In genomic region chr1:203173566-203173965, GRCh38 we compare ENCODE assay signal across 11 cellular contexts. TPM values are rescaled to one million over a fixed set of nuclear protein-coding genes. Genes with fewer than 3 reads are reported as not detected.
DNase-seq lines count a peak whose midpoint lies in the region; ATAC-seq, FAIRE-seq and TF ChIP-seq lines count a peak whose summit lies in the region.
"Had no signal": no experiment of that assay in that cellular context is flagged by ENCODE, and none has a peak within 500 bp of the region (broad histone marks: within the 10 kb centered on the region; RNA-seq: fewer than 3 reads in every experiment).

No MANE protein-coding gene starts in this region.

- no peak for DNase-seq in HTR-8/SVneo (ENCODE audit: insufficient read length, low spot score)
- DNase-seq in myocyte (ENCODE audit: low read depth): peak; percentile 92
- no peak for DNase-seq in activated CD8-positive, alpha-beta T cell treated with anti-CD3 and anti-CD28 coated beads, Interleukin-2, amount 10 ng/mL, durations not matched to agents 7 days and 5 days
- no peak for DNase-seq in NCI-H446 (lab: John Stamatoyannopoulos, UW)
- no peak for DNase-seq in adrenal gland
- no peak for DNase-seq in frontal cortex (ENCODE audit: low spot score in 2 of 2)
- DNase-seq: stimulated activated CD4-positive, alpha-beta T cell treated with anti-CD3 and anti-CD28 coated beads, Interleukin-15, amount 100 ng/mL, for 24 hours had no signal

- no peaks in the 10 kb centered on the region for H3K9me3 ChIP-seq in adrenal gland (replicated peaks in 1 of 3)

- H3K27ac ChIP-seq in adrenal gland: no peak overlapping the region

- no peak for TF ChIP-seq CTCF in adrenal gland (IDR thresholded peaks at IDR 0.05)

- CTCF ChIA-PET in activated CD8-positive, alpha-beta T cell treated with anti-CD3 and anti-CD28 coated beads, Interleukin-2, amount 10 ng/mL, durations not matched to agents 7 days and 5 days (lab: Charles Lee): interaction anchor here (0.9 to 2.8 kb wide), 7 partner anchors 21 to 143 kb away, joined by 3 to 54 read pairs (median 11); no protein-coding TSS in a partner anchor

- WGBS in adrenal gland, 4 donors: 73 to 90% (median 83%) methylated on average over 4 to 5 of the region's 5 CpGs

- POLR2A ChIA-PET in activated CD8-positive, alpha-beta T cell treated with anti-CD3 and anti-CD28 coated beads, Interleukin-2, amount 10 ng/mL, durations not matched to agents 7 days and 5 days (lab: Charles Lee): no interaction called here

- H3K4me3 ChIP-seq in adrenal gland: no peak overlapping the region
- H3K4me3 ChIP-seq: dorsolateral prefrontal cortex had no signal

- intact Hi-C loops in adrenal gland (cut with DNase I): loop anchor here in 1 of 2 donors (5.0 kb wide), 1 partner anchor 56 kb away; no protein-coding TSS in a partner anchor

- ATAC-seq in GM18858 (IDR thresholded peaks at IDR 0.05; ENCODE audit: unreplicated experiment): peak; percentile 83
- ATAC-seq in GM21786 (IDR thresholded peaks at IDR 0.05; ENCODE audit: unreplicated experiment): peak; percentile 95
- ATAC-seq in activated CD8-positive, alpha-beta T cell treated with anti-CD3 and anti-CD28 coated beads, Interleukin-2, amount 10 ng/mL, durations not matched to agents 7 days and 5 days: no peak

- peaks cover 4 to 14% of the 10 kb centered on the region in 2 donors for H3K4me1 ChIP-seq in adrenal gland (replicated peaks in 1 of 2)

- no peak for TF ChIP-seq POLR2A in adrenal gland (IDR thresholded peaks at IDR 0.05)

- H3K27me3 ChIP-seq in adrenal gland: no peaks in the 10 kb centered on the region
- H3K27me3 ChIP-seq: dorsolateral prefrontal cortex had no signal

- no peaks in the 10 kb centered on the region for H3K36me3 Mint-ChIP-seq in activated CD8-positive, alpha-beta T cell treated with anti-CD3 and anti-CD28 coated beads, Interleukin-2, amount 10 ng/mL, durations not matched to agents 7 days and 5 days (ENCODE audit: low read depth)

- H3K36me3 ChIP-seq in adrenal gland (replicated peaks in 1 of 2): no peaks in the 10 kb centered on the region

- no peak overlapping the region for H3K4me3 Mint-ChIP-seq in activated CD8-positive, alpha-beta T cell treated with anti-CD3 and anti-CD28 coated beads, Interleukin-2, amount 10 ng/mL, durations not matched to agents 7 days and 5 days

- H3K27ac Mint-ChIP-seq in activated CD8-positive, alpha-beta T cell treated with anti-CD3 and anti-CD28 coated beads, Interleukin-2, amount 10 ng/mL, durations not matched to agents 7 days and 5 days: no peak overlapping the region

- H3K9me3 Mint-ChIP-seq in activated CD8-positive, alpha-beta T cell treated with anti-CD3 and anti-CD28 coated beads, Interleukin-2, amount 10 ng/mL, durations not matched to agents 7 days and 5 days (ENCODE audit: insufficient read depth): no peaks in the 10 kb centered on the region

- H3K4me1 Mint-ChIP-seq in activated CD8-positive, alpha-beta T cell treated with anti-CD3 and anti-CD28 coated beads, Interleukin-2, amount 10 ng/mL, durations not matched to agents 7 days and 5 days (ENCODE audit: low read depth): no peaks in the 10 kb centered on the region

- no peaks in the 10 kb centered on the region for H3K27me3 Mint-ChIP-seq in activated CD8-positive, alpha-beta T cell treated with anti-CD3 and anti-CD28 coated beads, Interleukin-2, amount 10 ng/mL, durations not matched to agents 7 days and 5 days (ENCODE audit: low read depth)

- FAIRE-seq in HTR-8/SVneo (lab: Jason Lieb, UNC): peak; percentile 13
- no peak for FAIRE-seq in frontal cortex (lab: Jason Lieb, UNC)
- FAIRE-seq: islet of Langerhans had no signal

RNA-seq across cellular contexts. Expression of gene MYBPH, which starts 2.1 kb away (rescaled TPM):
- total RNA-seq in myocyte (1,679 and 2,440 TPM in 2 replicates), adrenal gland (not detected), frontal cortex (not detected)
- polyA plus RNA-seq in myocyte (2012): 817 TPM
- total RNA-seq in activated CD8-positive, alpha-beta T cell treated with anti-CD3 and anti-CD28 coated beads, Interleukin-2, amount 10 ng/mL, durations not matched to agents 7 days and 5 days: not detected
- polyA plus RNA-seq in adrenal gland: under 1 TPM in 1 of 3 donors, not detected in 2; 0.64 TPM

RNA-seq across cellular contexts. Expression of gene CHI3L1, which starts 12.9 kb away (rescaled TPM):
- 0.37 and 1.2 TPM in 2 replicates for total RNA-seq in myocyte
- polyA plus RNA-seq in myocyte (2012): 9.1 TPM
- not detected for total RNA-seq in activated CD8-positive, alpha-beta T cell treated with anti-CD3 and anti-CD28 coated beads, Interleukin-2, amount 10 ng/mL, durations not matched to agents 7 days and 5 days
- 1 to 10 TPM in 3 of 8 donors, under 1 TPM in 5; 0.24 to 2.0 (median 0.74) TPM for total RNA-seq in adrenal gland
- polyA plus RNA-seq in adrenal gland: 10 to 100 TPM in 1 of 3 donors, 1 to 10 TPM in 1, under 1 TPM in 1; 0.53 to 19.1 (median 5.3) TPM
- total RNA-seq in frontal cortex: not detected

RNA-seq across cellular contexts. Expression of gene ADORA1, which starts 46.0 kb away (rescaled TPM):
- 27.4 and 42.0 TPM in 2 replicates for total RNA-seq in myocyte
- 75.1 TPM for polyA plus RNA-seq in myocyte (2012)
- total RNA-seq in activated CD8-positive, alpha-beta T cell treated with anti-CD3 and anti-CD28 coated beads, Interleukin-2, amount 10 ng/mL, durations not matched to agents 7 days and 5 days: not detected
- 1 to 10 TPM in 1 of 8 donors, under 1 TPM in 7; 0.14 to 1.7 (median 0.66) TPM for total RNA-seq in adrenal gland
- under 1 TPM; 0.47 to 0.56 (median 0.49) TPM for polyA plus RNA-seq in adrenal gland
- 11.0 TPM for total RNA-seq in frontal cortex

RNA-seq across cellular contexts. Expression of gene CHIT1, which starts 55.9 kb away (rescaled TPM):
- 5.0 and 7.7 TPM in 2 replicates for total RNA-seq in myocyte
- 4.5 TPM for polyA plus RNA-seq in myocyte (2012)
- total RNA-seq in activated CD8-positive, alpha-beta T cell treated with anti-CD3 and anti-CD28 coated beads, Interleukin-2, amount 10 ng/mL, durations not matched to agents 7 days and 5 days: under 1 TPM; 0.39 to 0.50 TPM
- 1 to 10 TPM in 1 of 8 donors, under 1 TPM in 6, not detected in 1; 0.14 to 1.9 (median 0.51) TPM for total RNA-seq in adrenal gland
- polyA plus RNA-seq in adrenal gland: 1 to 10 TPM in 2 of 3 donors, under 1 TPM in 1; 0.13 to 6.5 (median 1.1) TPM
- total RNA-seq in frontal cortex: 1.6 TPM

Comparison
In these comparisons a context has a peak if more than half of its experiments do, and no peak if none do; other contexts are left out.
1. RNA of gene MYBPH, which starts 2.1 kb away (total RNA-seq): 1,679 to 2,440 TPM in myocyte; not detected in activated CD8-positive, alpha-beta T cell treated with anti-CD3 and anti-CD28 coated beads, Interleukin-2, amount 10 ng/mL, durations not matched to agents 7 days and 5 days, not detected in adrenal gland and not detected in frontal cortex (single experiment); every median in the first group is over 1,000 times any median in the second.